Comparison of ENCODE assay signal across 29 cellular contexts in genomic region chr14:64875350-64875749, GRCh38. TPM values are rescaled to one million over a fixed set of nuclear protein-coding genes. Genes with fewer than 3 reads are reported as not detected.
"Had no signal": no experiment of that assay in that cellular context is flagged by ENCODE, and none has a peak within 500 bp of the region (broad histone marks: within the 10 kb centered on the region; RNA-seq: fewer than 3 reads in every experiment).

No MANE protein-coding gene starts in this region.

- H3K9ac ChIP-seq: parathyroid adenoma had no signal

- FAIRE-seq: endometrium, islet of Langerhans had no signal

- H3K27ac ChIP-seq: coronary artery, foreskin keratinocyte, heart right ventricle, left lung, neutrophil, prostate gland, sigmoid colon, skin epidermis, spleen, testis, tibial artery had no signal

- H3K4me3 ChIP-seq: coronary artery, heart right ventricle, left lung, mucosa of descending colon, prostate gland, sigmoid colon, skin epidermis, spleen, testis, tibial artery had no signal

- H3K9me3 ChIP-seq: heart right ventricle, left lung, mucosa of descending colon, neutrophil, prostate gland, sigmoid colon, spleen, testis, tibial artery had no signal

- H3K4me1 ChIP-seq: foreskin keratinocyte, prostate gland, testis had no signal

- H3K27me3 ChIP-seq: testis had no signal

- ATAC-seq: effector memory CD8-positive, alpha-beta T cell; foreskin keratinocyte; heart right ventricle; left cardiac atrium; left lung; mucosa of descending colon; natural killer cell treated with Interleukin-12 subunit alpha and Interleukin-12 subunit beta and Interleukin-15 and Interleukin-18, amount 100 ng/mL, for 72 hours; right cardiac atrium; stimulated activated memory B cell treated with anti-CD40 and anti-IgM and Interleukin-4, amounts not matched to agents 10 μg/mL and 1 μg/mL and 100 μg/mL, for 72 hours; stimulated activated naive CD8-positive, alpha-beta T cell treated with anti-CD3 and anti-CD28 coated beads, Interleukin-15, Interleukin-2, amounts not matched to agents 100 U/mL and 50 U/mL, for 24 hours had no signal

- DNase-seq: dermis blood vessel endothelial cell; effector memory CD8-positive, alpha-beta T cell; foreskin keratinocyte; glutamatergic neuron; heart right ventricle; hippocampal formation; left cardiac atrium; left lung; mesenchymal stem cell; mucosa of descending colon; naive B cell; right cardiac atrium; sigmoid colon; spleen; stimulated activated CD4-positive, alpha-beta T cell treated with anti-CD3 and anti-CD28 coated beads, Interleukin-4, amount 100 ng/mL, for 4 hours; stimulated activated naive CD8-positive, alpha-beta T cell treated with anti-CD3 and anti-CD28 coated beads, Interleukin-15, Interleukin-2, amounts not matched to agents 100 U/mL and 50 U/mL, for 24 hours; substantia nigra; testis; tibial artery had no signal

- H3K36me3 ChIP-seq: heart right ventricle, left lung, neutrophil, prostate gland, sigmoid colon, spleen, tibial artery had no signal

RNA-seq across cellular contexts. Expression of gene SPTB, which starts 4.4 kb away (rescaled TPM):
- total RNA-seq: fibroblast of lung had no signal
- polyA plus RNA-seq: fibroblast of lung had no signal
